Comparison of ENCODE assay signal across 22 cellular contexts in the genomic region with DNA sequence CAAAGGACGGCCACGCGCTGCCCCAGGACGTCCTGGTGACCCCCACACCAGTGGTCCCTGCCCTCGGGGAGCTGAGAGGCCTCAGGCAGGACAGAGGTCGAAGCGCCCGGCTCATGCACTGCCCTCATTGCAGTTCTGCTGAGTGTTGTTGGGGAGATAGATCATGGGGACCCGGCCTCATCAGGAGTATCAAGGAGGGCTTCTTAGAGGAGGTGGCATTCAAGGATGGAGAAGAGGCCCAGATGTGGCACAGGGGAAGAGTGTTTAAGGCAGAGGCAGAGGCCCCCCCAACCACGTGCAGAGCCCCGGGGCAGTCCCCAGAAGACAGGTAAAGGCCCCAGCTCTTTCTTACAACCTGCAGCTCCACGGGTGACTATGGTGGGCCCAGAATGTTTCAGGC. TPM values are rescaled to one million over a fixed set of nuclear protein-coding genes. Genes with fewer than 3 reads are reported as not detected.
DNase-seq lines count a peak whose midpoint lies in the region; ATAC-seq and TF ChIP-seq lines count a peak whose summit lies in the region.
"Had no signal": no experiment of that assay in that cellular context is flagged by ENCODE, and none has a peak within 500 bp of the region (broad histone marks: within the 10 kb centered on the region; RNA-seq: fewer than 3 reads in every experiment).

No MANE protein-coding gene starts in this region.

- no peak overlapping the region for H3K4ac ChIP-seq in neuronal stem cell (ENCODE audit: low read length)

- H4K8ac ChIP-seq in neuronal stem cell (ENCODE audit: low read depth, low read length): no peak overlapping the region

- no peaks in the 10 kb centered on the region for H3K79me1 ChIP-seq in neuronal stem cell (ENCODE audit: low read depth, low read length)

- no peaks in the 10 kb centered on the region for H3K36me3 ChIP-seq in neuronal stem cell (replicated peaks in 1 of 2; ENCODE audit: control insufficient read depth in 2 of 2, insufficient read depth in 2 of 2, low read length in 2 of 2)

- ATAC-seq in activated naive CD8-positive, alpha-beta T cell treated with anti-CD3 and anti-CD28 coated beads, Interleukin-2, amount 50 U/mL, for 24 hours: peak; percentile 7
- no peak for ATAC-seq in WTC11
- no peak for ATAC-seq in T-cell (replicated peaks in 1 of 4)
- no peak for ATAC-seq in HG03571 (IDR thresholded peaks at IDR 0.05; ENCODE audit: unreplicated experiment)
- ATAC-seq: GM12878 had no signal

- peak overlapping the region; percentile 88 for H2BK15ac ChIP-seq in neuronal stem cell (ENCODE audit: low read length)

- H2AK5ac ChIP-seq in neuronal stem cell (ENCODE audit: low read depth, low read length): peak overlapping the region; percentile 98

- POLR2A ChIA-PET in WTC11 (lab: Charles Lee) (no interaction called here), T-cell (lab: Charles Lee) (no interaction called here)

- peak overlapping the region; percentile 89 for H3K18ac ChIP-seq in neuronal stem cell (ENCODE audit: low read length)

- no peak overlapping the region for H3K4me3 Mint-ChIP-seq in activated naive CD8-positive, alpha-beta T cell treated with anti-CD3 and anti-CD28 coated beads, Interleukin-2, amount 50 U/mL, for 24 hours
- H3K4me3 Mint-ChIP-seq in activated naive CD8-positive, alpha-beta T cell treated with anti-CD3 and anti-CD28 coated beads for 36 hours: no peak overlapping the region
- H3K4me3 Mint-ChIP-seq in WTC11 (no peak overlapping the region), T-cell (no peak overlapping the region)
- H3K4me3 Mint-ChIP-seq: CD14-positive monocyte; CD4-positive, alpha-beta T cell; CD8-positive, alpha-beta memory T cell had no signal

- no peak overlapping the region for H3K4me3 ChIP-seq in neuronal stem cell (ENCODE audit: low read length in 2 of 2)
- H3K4me3 ChIP-seq: BLaER1 treated with 17β-estradiol and CSF1 and Interleukin-3, amounts not matched to agents 10 nM and 100 nM; GM12878; GM23248 had no signal

- no peak overlapping the region for H3K14ac ChIP-seq in neuronal stem cell (ENCODE audit: low read length)

- no peak overlapping the region for H2AFZ ChIP-seq in neuronal stem cell (ENCODE audit: low read length)
- H2AFZ ChIP-seq: GM23248 had no signal

- CTCF ChIA-PET in WTC11 (lab: Charles Lee): interaction anchor here (1.4 to 3.2 kb wide), 2 partner anchors 213 to 222 kb away, joined by 5 to 12 read pairs; a partner anchor contains a TSS
- CTCF ChIA-PET in T-cell (lab: Charles Lee): no interaction called here

- H3K27me3 Mint-ChIP-seq in activated naive CD8-positive, alpha-beta T cell treated with anti-CD3 and anti-CD28 coated beads, Interleukin-2, amount 50 U/mL, for 24 hours: peaks cover 38% of the 10 kb centered on the region
- peaks cover 53% of the 10 kb centered on the region for H3K27me3 Mint-ChIP-seq in activated naive CD8-positive, alpha-beta T cell treated with anti-CD3 and anti-CD28 coated beads for 36 hours
- H3K27me3 Mint-ChIP-seq in WTC11 (ENCODE audit: low read depth) (no peaks in the 10 kb centered on the region), T-cell (peaks cover 26 to 72% of the 10 kb centered on the region in 2 donors)

- no peak for TF ChIP-seq CTCF in WTC11 (IDR thresholded peaks at IDR 0.05)

- no peak overlapping the region for H3K27ac Mint-ChIP-seq in activated naive CD8-positive, alpha-beta T cell treated with anti-CD3 and anti-CD28 coated beads, Interleukin-2, amount 50 U/mL, for 24 hours
- no peak overlapping the region for H3K27ac Mint-ChIP-seq in activated naive CD8-positive, alpha-beta T cell treated with anti-CD3 and anti-CD28 coated beads for 36 hours
- H3K27ac Mint-ChIP-seq in WTC11 (0 out of 2 replicates have a peak overlapping the region, but pooled peaks have one; percentile 60), T-cell (no peak overlapping the region)
- H3K27ac Mint-ChIP-seq: CD14-positive monocyte; CD4-positive, alpha-beta T cell; CD8-positive, alpha-beta memory T cell had no signal

- no CpG with 5 or more reads among the region's 12 CpGs for WGBS in neuronal stem cell (ENCODE audit: extremely low coverage in 2 of 2, insufficient read length in 2 of 2, insufficient replicate concordance in 1 of 2), 2 donors

- H3K36me3 Mint-ChIP-seq in activated naive CD8-positive, alpha-beta T cell treated with anti-CD3 and anti-CD28 coated beads, Interleukin-2, amount 50 U/mL, for 24 hours (ENCODE audit: low read depth): no peaks in the 10 kb centered on the region
- H3K36me3 Mint-ChIP-seq in activated naive CD8-positive, alpha-beta T cell treated with anti-CD3 and anti-CD28 coated beads for 36 hours: no peaks in the 10 kb centered on the region
- no peaks in the 10 kb centered on the region for H3K36me3 Mint-ChIP-seq in WTC11
- no peaks in the 10 kb centered on the region for H3K36me3 Mint-ChIP-seq in T-cell
- H3K36me3 Mint-ChIP-seq: CD14-positive monocyte; CD8-positive, alpha-beta memory T cell had no signal

- no peak overlapping the region for H4K91ac ChIP-seq in neuronal stem cell (ENCODE audit: low read depth, low read length, poor library complexity)

- H3K4me1 ChIP-seq in neuronal stem cell (ENCODE audit: control insufficient read depth in 2 of 2, insufficient read depth in 1 of 2, low read depth in 1 of 2, low read length in 2 of 2): peaks cover 25 to 51% of the 10 kb centered on the region in 2 donors
- H3K4me1 ChIP-seq: BE2C had no signal

- H3K9ac ChIP-seq in neuronal stem cell (ENCODE audit: low read depth, low read length, poor library complexity): no peak overlapping the region
- H3K9ac ChIP-seq: GM23248 had no signal

- H2BK5ac ChIP-seq in neuronal stem cell (ENCODE audit: low read length): peak overlapping the region; percentile 79

- peaks cover 0 to 85% (median 0%) of the 10 kb centered on the region in 3 experiments for H3K27me3 ChIP-seq in neuronal stem cell (ENCODE audit: control insufficient read depth in 3 of 3, insufficient read depth in 3 of 3, low read depth in 1 of 3, low read length in 3 of 3)
- H3K27me3 ChIP-seq: BE2C; BLaER1 treated with 17β-estradiol and CSF1 and Interleukin-3, amounts not matched to agents 10 nM and 100 nM had no signal

- H3K27ac ChIP-seq in neuronal stem cell (replicated peaks; ENCODE audit: low read length): peak overlapping the region; percentile 23
- H3K27ac ChIP-seq: 22Rv1; BLaER1 treated with 17β-estradiol and CSF1 and Interleukin-3, amounts not matched to agents 10 nM and 100 nM; GM23248 had no signal

- H3K23ac ChIP-seq in neuronal stem cell (ENCODE audit: low read depth, low read length, poor library complexity): no peak overlapping the region

- no peaks in the 10 kb centered on the region for H3K4me1 Mint-ChIP-seq in activated naive CD8-positive, alpha-beta T cell treated with anti-CD3 and anti-CD28 coated beads, Interleukin-2, amount 50 U/mL, for 24 hours
- H3K4me1 Mint-ChIP-seq in activated naive CD8-positive, alpha-beta T cell treated with anti-CD3 and anti-CD28 coated beads for 36 hours: no peaks in the 10 kb centered on the region
- H3K4me1 Mint-ChIP-seq in WTC11 (peaks cover 23% of the 10 kb centered on the region), T-cell (peaks cover 0 to 2% (median 0%) of the 10 kb centered on the region in 3 donors)
- H3K4me1 Mint-ChIP-seq: CD14-positive monocyte had no signal

- H3K9me3 ChIP-seq in neuronal stem cell (replicated peaks in 1 of 2; ENCODE audit: control insufficient read depth in 2 of 2, insufficient read depth in 1 of 2, low read depth in 1 of 2, low read length in 2 of 2): no peaks in the 10 kb centered on the region
- H3K9me3 ChIP-seq: BE2C; BLaER1 treated with 17β-estradiol and CSF1 and Interleukin-3, amounts not matched to agents 10 nM and 100 nM had no signal

- peak overlapping the region; percentile 63 for H2BK120ac ChIP-seq in neuronal stem cell (ENCODE audit: low read depth, low read length)

- no peak overlapping the region for H3K4me2 ChIP-seq in neuronal stem cell (ENCODE audit: insufficient read depth, low read length, poor library complexity, severe bottlenecking)

- H3K9me3 Mint-ChIP-seq in activated naive CD8-positive, alpha-beta T cell treated with anti-CD3 and anti-CD28 coated beads, Interleukin-2, amount 50 U/mL, for 24 hours: no peaks in the 10 kb centered on the region
- no peaks in the 10 kb centered on the region for H3K9me3 Mint-ChIP-seq in activated naive CD8-positive, alpha-beta T cell treated with anti-CD3 and anti-CD28 coated beads for 36 hours
- no peaks in the 10 kb centered on the region for H3K9me3 Mint-ChIP-seq in WTC11
- no peaks in the 10 kb centered on the region for H3K9me3 Mint-ChIP-seq in T-cell
- H3K9me3 Mint-ChIP-seq: CD4-positive, alpha-beta T cell; CD8-positive, alpha-beta memory T cell had no signal

- H2BK12ac ChIP-seq in neuronal stem cell (ENCODE audit: low read length): peak overlapping the region; percentile 99

- no peak for DNase-seq in activated naive CD8-positive, alpha-beta T cell treated with anti-CD3 and anti-CD28 coated beads, Interleukin-2, amount 50 U/mL, for 24 hours
- no peak for DNase-seq in activated naive CD8-positive, alpha-beta T cell treated with anti-CD3 and anti-CD28 coated beads for 36 hours
- DNase-seq in WTC11 (ENCODE audit: low spot score) (no peak), neuronal stem cell (ENCODE audit: low spot score) (no peak), T-cell (no peak)
- DNase-seq: ACHN; AML-193; BE2C; CD4-positive, alpha-beta T cell; CD8-positive, alpha-beta memory T cell; DMS 273 treated with DMSO at 0.1 percent for 48 hours; DMS79; EL; GDM1; GM23248; H7; HCEC 1CT had no signal

TF ChIP-seq in WTC11, 78 proteins besides CTCF, POLR2A, EP300 and RAD21 (continues in another document):
- TF ChIP-seq JAZF1 (CRISPR knock-in tag; IDR thresholded peaks at IDR 0.05) (no peak), ZNF263 (CRISPR knock-in tag; IDR thresholded peaks at IDR 0.05; ENCODE audit: low read depth) (no peak)

RNA-seq across cellular contexts. Expression of a gene that starts 26.2 kb away (rescaled TPM):
- 1 to 10 TPM; 5.1 TPM for total RNA-seq in activated naive CD8-positive, alpha-beta T cell treated with anti-CD3 and anti-CD28 coated beads for 36 hours
- 71.0 to 95.7 TPM (median 74.2 TPM) in 3 replicates for total RNA-seq in WTC11 (2021)
- polyA plus RNA-seq in neuronal stem cell (2013, experiment 1 of 2): 19.7 TPM
- polyA plus RNA-seq in neuronal stem cell (2013, experiment 2 of 2): 19.8 TPM
- total RNA-seq in T-cell: 1 to 10 TPM in 2 of 5 donors, under 1 TPM in 1, not detected in 2; 0.92 to 2.1 (median 1.2) TPM
- total RNA-seq: CD4-positive, alpha-beta T cell had no signal
- polyA plus RNA-seq: CD14-positive monocyte; CD8-positive, alpha-beta memory T cell had no signal

Comparison
In these comparisons a context has a peak if more than half of its experiments do, and no peak if none do; other contexts are left out.
1. RNA of a gene that starts 26.2 kb away (total RNA-seq): 71.0 to 95.7 TPM in WTC11; 5.1 TPM in activated naive CD8-positive, alpha-beta T cell treated with anti-CD3 and anti-CD28 coated beads for 36 hours and 0.92 to 2.1 TPM in T-cell; every median in the first group is over 10 times any median in the second.